In the genomic region with DNA sequence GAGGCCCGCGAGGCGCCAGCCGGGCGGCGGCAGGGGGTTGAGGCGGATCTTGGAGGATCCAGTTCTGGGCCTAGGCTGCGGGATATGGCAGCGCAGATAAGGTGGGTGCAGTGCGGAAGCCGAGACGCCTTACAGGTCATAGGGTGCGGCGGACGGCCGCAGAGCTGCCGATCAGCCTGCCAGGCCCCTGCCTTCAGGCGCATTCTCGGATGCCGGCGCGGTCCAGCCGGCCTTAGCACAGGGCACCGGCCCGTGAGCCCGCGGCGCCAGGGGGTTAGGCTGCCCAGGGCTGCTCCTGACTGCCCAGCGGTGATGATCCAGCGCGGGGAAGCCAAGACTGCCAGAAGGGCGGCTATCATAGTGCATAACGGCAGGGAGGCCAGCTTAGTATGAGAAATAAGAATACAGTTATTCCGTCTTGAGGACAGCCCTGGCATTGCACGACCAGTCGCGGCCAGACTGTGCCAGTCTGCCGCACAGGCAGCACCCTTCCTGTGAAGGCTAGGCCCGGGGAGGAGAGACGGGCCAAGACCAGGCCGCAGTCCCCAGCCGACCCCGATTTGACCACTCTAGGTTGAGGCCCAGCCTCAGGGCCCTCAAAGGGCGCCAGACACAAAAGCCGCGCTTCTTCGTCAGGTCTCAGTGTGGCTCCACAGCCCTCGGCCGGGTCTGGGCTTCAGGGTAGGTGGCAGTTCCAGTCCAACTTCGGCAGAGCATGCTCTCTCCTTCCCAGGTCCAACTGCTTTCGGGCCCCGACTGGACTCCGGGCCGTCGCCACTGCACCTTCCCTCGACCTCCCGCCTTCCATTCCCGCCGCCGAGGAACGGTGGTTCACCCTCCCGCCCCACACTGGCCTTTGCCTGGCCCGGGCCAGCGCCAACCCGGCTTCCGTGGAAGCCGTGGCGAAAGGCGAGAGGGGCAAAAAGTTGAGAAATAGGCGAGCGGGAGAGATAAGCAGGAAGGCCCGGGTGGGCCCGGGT, we compare ENCODE assay signal across 12 cellular contexts. TPM values are rescaled to one million over a fixed set of nuclear protein-coding genes. Genes with fewer than 3 reads are reported as not detected.
DNase-seq lines count a peak whose midpoint lies in the region; ATAC-seq and TF ChIP-seq lines count a peak whose summit lies in the region.
"Had no signal": no experiment of that assay in that cellular context is flagged by ENCODE, and none has a peak within 500 bp of the region (broad histone marks: within the 10 kb centered on the region; RNA-seq: fewer than 3 reads in every experiment).

No MANE protein-coding gene starts in this region.

- H3K4me1 ChIP-seq in neuronal stem cell (ENCODE audit: control insufficient read depth in 2 of 2, insufficient read depth in 1 of 2, low read depth in 1 of 2, low read length in 2 of 2): peaks cover 0 to 7% of the 10 kb centered on the region in 2 donors

- H3K27ac ChIP-seq in neuronal stem cell (replicated peaks; ENCODE audit: low read length): no peak overlapping the region
- H3K27ac ChIP-seq: KMS-11 had no signal

- peak overlapping the region; percentile 81 for H3K18ac ChIP-seq in neuronal stem cell (ENCODE audit: low read length)

- H3K9me3 Mint-ChIP-seq in activated CD8-positive, alpha-beta T cell treated with anti-CD3 and anti-CD28 coated beads for 36 hours: no peaks in the 10 kb centered on the region

- CTCF ChIA-PET in activated CD8-positive, alpha-beta T cell treated with anti-CD3 and anti-CD28 coated beads for 36 hours (lab: Charles Lee): interaction anchor here (1.0 to 11.0 kb wide), 4 partner anchors 10 to 36 kb away, joined by 3 to 163 read pairs (median 6); no protein-coding TSS in a partner anchor

- no CpG with 5 or more reads among the region's 73 CpGs for WGBS in neuronal stem cell (ENCODE audit: extremely low coverage in 2 of 2, insufficient read length in 2 of 2, insufficient replicate concordance in 1 of 2), 2 donors

- H3K9me3 ChIP-seq in neuronal stem cell (replicated peaks in 1 of 2; ENCODE audit: control insufficient read depth in 2 of 2, insufficient read depth in 1 of 2, low read depth in 1 of 2, low read length in 2 of 2): peaks cover 4 to 6% of the 10 kb centered on the region in 2 donors

- peak overlapping the region; percentile 75 for H3K9ac ChIP-seq in neuronal stem cell (ENCODE audit: low read depth, low read length, poor library complexity)
- H3K9ac ChIP-seq: KMS-11 had no signal

- H2BK5ac ChIP-seq in neuronal stem cell (ENCODE audit: low read length): peak overlapping the region; percentile 8

- intact Hi-C loops in activated CD8-positive, alpha-beta T cell treated with anti-CD3 and anti-CD28 coated beads for 36 hours (cut with micrococcal nuclease): no loop called here
- intact Hi-C loops in left cardiac atrium (cut with DNase I): no loop called here

- no peak overlapping the region for H2BK120ac ChIP-seq in neuronal stem cell (ENCODE audit: low read depth, low read length)

- H2BK12ac ChIP-seq in neuronal stem cell (ENCODE audit: low read length): no peak overlapping the region

- no peaks in the 10 kb centered on the region for H3K36me3 Mint-ChIP-seq in activated CD8-positive, alpha-beta T cell treated with anti-CD3 and anti-CD28 coated beads for 36 hours (ENCODE audit: low read depth)

- POLR2A ChIA-PET in activated CD8-positive, alpha-beta T cell treated with anti-CD3 and anti-CD28 coated beads for 36 hours (lab: Charles Lee): interaction anchor here (0.8 to 1.6 kb wide), 3 partner anchors 11 to 41 kb away, joined by 3 read pairs; no protein-coding TSS in a partner anchor

- peaks cover 38 to 94% (median 70%) of the 10 kb centered on the region in 3 experiments for H3K27me3 ChIP-seq in neuronal stem cell (ENCODE audit: control insufficient read depth in 3 of 3, insufficient read depth in 3 of 3, low read depth in 1 of 3, low read length in 3 of 3)

- in situ Hi-C loops in GM13977 (cut with MboI; ENCODE audit: low pct_unique_long_range_greater_than_20kb, low sequenced_read_pairs, unreplicated experiment): no loop called here

- no peak overlapping the region for H4K91ac ChIP-seq in neuronal stem cell (ENCODE audit: low read depth, low read length, poor library complexity)

- TF ChIP-seq CTCF in GM13977 (IDR thresholded peaks at IDR 0.05; ENCODE audit: extremely low read depth, insufficient read depth, missing control alignments): no peak
- no peak for TF ChIP-seq CTCF in activated CD8-positive, alpha-beta T cell treated with anti-CD3 and anti-CD28 coated beads for 36 hours (IDR thresholded peaks at IDR 0.05)

- H3K4me1 Mint-ChIP-seq in activated CD8-positive, alpha-beta T cell treated with anti-CD3 and anti-CD28 coated beads for 36 hours (ENCODE audit: low read depth): peaks cover 12% of the 10 kb centered on the region

- peak overlapping the region; percentile 8 for H2AK5ac ChIP-seq in neuronal stem cell (ENCODE audit: low read depth, low read length)

- no peak overlapping the region for H3K27ac Mint-ChIP-seq in activated CD8-positive, alpha-beta T cell treated with anti-CD3 and anti-CD28 coated beads for 36 hours

- peak overlapping the region; percentile 8 for H2BK15ac ChIP-seq in neuronal stem cell (ENCODE audit: low read length)

- ATAC-seq in activated CD8-positive, alpha-beta T cell treated with anti-CD3 and anti-CD28 coated beads for 36 hours: peak; percentile 40
- peak; percentile 20 to 35 for ATAC-seq in left cardiac atrium

- peak overlapping the region; percentile 72 for H2AFZ ChIP-seq in neuronal stem cell (ENCODE audit: low read length)

- H3K79me1 ChIP-seq in neuronal stem cell (ENCODE audit: low read depth, low read length): no peaks in the 10 kb centered on the region

- no peaks in the 10 kb centered on the region for H3K36me3 ChIP-seq in neuronal stem cell (replicated peaks in 1 of 2; ENCODE audit: control insufficient read depth in 2 of 2, insufficient read depth in 2 of 2, low read length in 2 of 2)

- H3K4ac ChIP-seq in neuronal stem cell (ENCODE audit: low read length): no peak overlapping the region

- peak overlapping the region in 1 of 2 donors; percentile 63 for H3K4me3 ChIP-seq in neuronal stem cell (ENCODE audit: low read length in 2 of 2)

- no peak overlapping the region for H3K4me3 Mint-ChIP-seq in activated CD8-positive, alpha-beta T cell treated with anti-CD3 and anti-CD28 coated beads for 36 hours

- H3K4me2 ChIP-seq in neuronal stem cell (ENCODE audit: insufficient read depth, low read length, poor library complexity, severe bottlenecking): peak overlapping the region; percentile 90
- H3K4me2 ChIP-seq: KMS-11 had no signal

- H3K23ac ChIP-seq in neuronal stem cell (ENCODE audit: low read depth, low read length, poor library complexity): peak overlapping the region; percentile 60

- H3K27me3 Mint-ChIP-seq in activated CD8-positive, alpha-beta T cell treated with anti-CD3 and anti-CD28 coated beads for 36 hours: peaks cover 57% of the 10 kb centered on the region

- H4K8ac ChIP-seq in neuronal stem cell (ENCODE audit: low read depth, low read length): no peak overlapping the region

- H3K14ac ChIP-seq in neuronal stem cell (ENCODE audit: low read length): no peak overlapping the region

- peak; percentile 61 for DNase-seq in GM13977 (ENCODE audit: low spot score)
- peak; percentile 13 for DNase-seq in activated CD8-positive, alpha-beta T cell treated with anti-CD3 and anti-CD28 coated beads for 36 hours
- no peak for DNase-seq in left cardiac atrium
- no peak for DNase-seq in neuronal stem cell (ENCODE audit: low spot score)
- no peak for DNase-seq in SIG-M5 treated with dmso at 0.1 percent for 504 hours (lab: John Stamatoyannopoulos, UW; ENCODE audit: unreplicated experiment)
- DNase-seq in activated CD4-positive, CD25-positive, alpha-beta regulatory T cell (lab: John Stamatoyannopoulos, UW): no peak
- no peak for DNase-seq in hippocampal formation (lab: John Stamatoyannopoulos, UW)
- no peak for DNase-seq in NCI-H2029 treated with DMSO at 0.1 percent for 48 hours (lab: John Stamatoyannopoulos, UW)
- DNase-seq: anterior cingulate cortex had no signal

RNA-seq across cellular contexts. Expression of gene ALX3, which starts 0.9 kb away (rescaled TPM):
- total RNA-seq in activated CD8-positive, alpha-beta T cell treated with anti-CD3 and anti-CD28 coated beads for 36 hours: not detected
- total RNA-seq in left cardiac atrium: not detected
- polyA plus RNA-seq in neuronal stem cell (2013, experiment 1 of 2): 0.53 TPM
- polyA plus RNA-seq in neuronal stem cell (2013, experiment 2 of 2): 0.36 TPM
- total RNA-seq: Daoy, pulmonary artery endothelial cell had no signal

RNA-seq across cellular contexts. Expression of gene STRIP1, which starts 35.2 kb away (rescaled TPM):
- 10 to 100 TPM; 24.6 to 24.8 TPM for total RNA-seq in activated CD8-positive, alpha-beta T cell treated with anti-CD3 and anti-CD28 coated beads for 36 hours
- 10 to 100 TPM; 18.2 to 19.0 TPM for total RNA-seq in left cardiac atrium
- 30.2 TPM for polyA plus RNA-seq in neuronal stem cell (2013, experiment 1 of 2)
- polyA plus RNA-seq in neuronal stem cell (2013, experiment 2 of 2): 29.8 TPM

RNA-seq across cellular contexts. Expression of gene UBL4B, which starts 42.7 kb away (rescaled TPM):
- total RNA-seq in activated CD8-positive, alpha-beta T cell treated with anti-CD3 and anti-CD28 coated beads for 36 hours: not detected
- total RNA-seq in left cardiac atrium: not detected
- not detected for polyA plus RNA-seq in neuronal stem cell (2013, experiment 1 of 2)
- polyA plus RNA-seq in neuronal stem cell (2013, experiment 2 of 2): not detected
- total RNA-seq: Daoy, pulmonary artery endothelial cell had no signal

Comparison
In these comparisons a context has a peak if more than half of its experiments do, and no peak if none do; other contexts are left out.
1. DNase-seq: peak in GM13977 (single experiment) and activated CD8-positive, alpha-beta T cell treated with anti-CD3 and anti-CD28 coated beads for 36 hours (single experiment); none in left cardiac atrium (single experiment), neuronal stem cell (single experiment), SIG-M5 treated with dmso at 0.1 percent for 504 hours (single experiment), activated CD4-positive, CD25-positive, alpha-beta regulatory T cell (0 of 4), hippocampal formation (0 of 2) and NCI-H2029 treated with DMSO at 0.1 percent for 48 hours (single experiment).